Comparison of ENCODE assay signal across 25 cellular contexts in genomic region chr11:59425131-59425530, GRCh38. TPM values are rescaled to one million over a fixed set of nuclear protein-coding genes. Genes with fewer than 3 reads are reported as not detected.
"Had no signal": no experiment of that assay in that cellular context is flagged by ENCODE, and none has a peak within 500 bp of the region (broad histone marks: within the 10 kb centered on the region; RNA-seq: fewer than 3 reads in every experiment).

No MANE protein-coding gene starts in this region.

- H3K27ac ChIP-seq: SJSA1, SK-N-MC had no signal

- FAIRE-seq: RCC 7860 had no signal

- H3K9me3 ChIP-seq: SJSA1 had no signal

- H3K36me3 ChIP-seq: SJSA1 had no signal

- DNase-seq: KBM-7, MV-4-11, NCI-H1048, NCI-H1105 treated with DMSO at 0.1 percent for 48 hours, NCI-H1417 treated with DMSO at 0.1 percent for 48 hours, NCI-H146, NCI-H1694 treated with DMSO at 0.1 percent for 48 hours, NCI-H1930, NCI-H2081, NCI-H2107, NCI-H2227 treated with DMSO at 0.1 percent for 48 hours, NCI-H446, NCI-H510A, NCI-H524 treated with DMSO at 0.1 percent for 48 hours, NCI-H69, NCI-H774, Right ventricle myocardium superior, RPMI8226, SIG-M5 had no signal

- H3K4me1 ChIP-seq: SJSA1 had no signal

- H3K4me3 ChIP-seq: SJSA1, SK-N-MC had no signal

RNA-seq across cellular contexts. Expression of gene OR5A2, which starts 1.1 kb away (rescaled TPM):
- total RNA-seq: HT-29, LHCN-M2, MCF 10A, Right ventricle myocardium superior, SJSA1 had no signal

RNA-seq across cellular contexts. Expression of gene OR5A1, which starts 11.1 kb away (rescaled TPM):
- total RNA-seq: HT-29, LHCN-M2, MCF 10A, Right ventricle myocardium superior, SJSA1 had no signal

RNA-seq across cellular contexts. Expression of gene OR4D6, which starts 31.6 kb away (rescaled TPM):
- total RNA-seq: HT-29, LHCN-M2, MCF 10A, Right ventricle myocardium superior, SJSA1 had no signal

RNA-seq across cellular contexts. Expression of gene OR4D10, which starts 48.0 kb away (rescaled TPM):
- total RNA-seq: HT-29, LHCN-M2, MCF 10A, Right ventricle myocardium superior, SJSA1 had no signal
